ENCODE assay signal across 8 cellular contexts in the genomic region with DNA sequence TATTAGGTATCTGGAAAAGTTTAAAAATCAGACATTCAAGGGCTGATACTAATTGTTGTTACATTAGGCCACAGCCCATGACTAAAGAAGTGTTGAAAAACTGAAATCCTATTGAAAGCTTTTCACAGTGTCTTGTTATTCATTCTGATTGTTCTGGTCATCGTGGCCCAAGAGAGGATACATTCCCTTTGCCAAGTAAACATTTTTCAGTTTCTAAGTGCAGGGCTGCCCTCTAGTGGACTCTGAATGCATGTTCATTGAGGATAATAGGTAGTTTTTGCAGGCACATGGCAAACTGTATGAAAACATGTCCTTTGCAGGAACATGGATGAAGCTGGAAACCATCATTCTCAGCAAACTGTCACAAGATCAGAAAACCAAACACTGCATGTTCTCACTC.
DNase-seq lines count a peak whose midpoint lies in the region; ATAC-seq and TF ChIP-seq lines count a peak whose summit lies in the region.

No MANE protein-coding gene starts in this region.

- no peaks in the 10 kb centered on the region for H3K4me1 Mint-ChIP-seq in activated CD4-positive, alpha-beta T cell treated with anti-CD3 and anti-CD28 coated beads for 36 hours

- no peak for TF ChIP-seq POLR2A in testis (IDR thresholded peaks at IDR 0.05)

- peak; percentile 42 for DNase-seq in activated CD4-positive, alpha-beta T cell treated with anti-CD3 and anti-CD28 coated beads for 36 hours
- no peak for DNase-seq in activated CD4-positive, alpha-beta T cell treated with anti-CD3 and anti-CD28 coated beads for 4 hours
- DNase-seq in HPDE6-E6E7 (ENCODE audit: extremely low spot score): peak; percentile 3
- peak; percentile 70 for DNase-seq in SKM-1 (lab: John Stamatoyannopoulos, UW; ENCODE audit: unreplicated experiment)
- DNase-seq in foreskin keratinocyte: peak; percentile 14 to 58
- peak; percentile 74 for DNase-seq in testis
- DNase-seq in NK-92 (lab: John Stamatoyannopoulos, UW; ENCODE audit: unreplicated experiment): no peak

- H3K9me3 Mint-ChIP-seq in activated CD4-positive, alpha-beta T cell treated with anti-CD3 and anti-CD28 coated beads for 36 hours (ENCODE audit: low read depth): peaks cover 10% of the 10 kb centered on the region

- WGBS in testis, 2 donors: 48 to 62% methylated on average over 1 of the region's 1 CpG

- POLR2A ChIA-PET in activated CD4-positive, alpha-beta T cell treated with anti-CD3 and anti-CD28 coated beads for 36 hours (lab: Charles Lee): no interaction called here

- H3K27me3 Mint-ChIP-seq in activated CD4-positive, alpha-beta T cell treated with anti-CD3 and anti-CD28 coated beads for 36 hours: peaks cover 23% of the 10 kb centered on the region

- no peaks in the 10 kb centered on the region for H3K36me3 Mint-ChIP-seq in activated CD4-positive, alpha-beta T cell treated with anti-CD3 and anti-CD28 coated beads for 36 hours (ENCODE audit: low read depth)

- intact Hi-C loops in activated CD4-positive, alpha-beta T cell treated with anti-CD3 and anti-CD28 coated beads for 36 hours (cut with DNase I, micrococcal nuclease): loop anchor here (1.0 to 5.0 kb wide), 5 partner anchors 268 to 542 kb away; no protein-coding TSS in a partner anchor
- intact Hi-C loops in testis (cut with DNase I; ENCODE audit: low total_unique reads): no loop called here

- H3K27ac ChIP-seq in foreskin keratinocyte (no peak overlapping the region), testis (no peak overlapping the region)

- H3K4me1 ChIP-seq in foreskin keratinocyte (no peaks in the 10 kb centered on the region), testis (no peaks in the 10 kb centered on the region)

- peak; percentile 85 for TF ChIP-seq CTCF in foreskin keratinocyte (conservative IDR thresholded peaks at IDR 0.05)
- TF ChIP-seq CTCF in testis (IDR thresholded peaks at IDR 0.05): peak; percentile 27 to 68 (median 46)

- no peak overlapping the region for H3K4me3 ChIP-seq in testis

- no peak for ATAC-seq in activated CD4-positive, alpha-beta T cell treated with anti-CD3 and anti-CD28 coated beads for 36 hours
- ATAC-seq in foreskin keratinocyte (peak; percentile 51), HG03025 (IDR thresholded peaks at IDR 0.05; ENCODE audit: low FRiP score, unreplicated experiment) (no peak)

- H3K27me3 ChIP-seq in foreskin keratinocyte (peaks cover 3% of the 10 kb centered on the region), testis (no peaks in the 10 kb centered on the region)

- no peaks in the 10 kb centered on the region for H3K36me3 ChIP-seq in testis (ENCODE audit: low read depth, missing control alignments)

- H3K4me3 Mint-ChIP-seq in activated CD4-positive, alpha-beta T cell treated with anti-CD3 and anti-CD28 coated beads for 36 hours: no peak overlapping the region

- no peaks in the 10 kb centered on the region for H3K9me3 ChIP-seq in testis

- CTCF ChIA-PET in activated CD4-positive, alpha-beta T cell treated with anti-CD3 and anti-CD28 coated beads for 36 hours (lab: Charles Lee): interaction anchor here (0.8 to 3.4 kb wide), 3 partner anchors 12 to 574 kb away, joined by 3 to 10 read pairs (median 4); no protein-coding TSS in a partner anchor

- H3K27ac Mint-ChIP-seq in activated CD4-positive, alpha-beta T cell treated with anti-CD3 and anti-CD28 coated beads for 36 hours: no peak overlapping the region

Comparison
In these comparisons a context has a peak if more than half of its experiments do, and no peak if none do; other contexts are left out.
1. DNase-seq: peak in activated CD4-positive, alpha-beta T cell treated with anti-CD3 and anti-CD28 coated beads for 36 hours (single experiment), HPDE6-E6E7 (single experiment), SKM-1 (single experiment), foreskin keratinocyte (2 of 2) and testis (single experiment); none in activated CD4-positive, alpha-beta T cell treated with anti-CD3 and anti-CD28 coated beads for 4 hours (0 of 2) and NK-92 (single experiment).